ENCODE assay signal across 9 cellular contexts in the genomic region with DNA sequence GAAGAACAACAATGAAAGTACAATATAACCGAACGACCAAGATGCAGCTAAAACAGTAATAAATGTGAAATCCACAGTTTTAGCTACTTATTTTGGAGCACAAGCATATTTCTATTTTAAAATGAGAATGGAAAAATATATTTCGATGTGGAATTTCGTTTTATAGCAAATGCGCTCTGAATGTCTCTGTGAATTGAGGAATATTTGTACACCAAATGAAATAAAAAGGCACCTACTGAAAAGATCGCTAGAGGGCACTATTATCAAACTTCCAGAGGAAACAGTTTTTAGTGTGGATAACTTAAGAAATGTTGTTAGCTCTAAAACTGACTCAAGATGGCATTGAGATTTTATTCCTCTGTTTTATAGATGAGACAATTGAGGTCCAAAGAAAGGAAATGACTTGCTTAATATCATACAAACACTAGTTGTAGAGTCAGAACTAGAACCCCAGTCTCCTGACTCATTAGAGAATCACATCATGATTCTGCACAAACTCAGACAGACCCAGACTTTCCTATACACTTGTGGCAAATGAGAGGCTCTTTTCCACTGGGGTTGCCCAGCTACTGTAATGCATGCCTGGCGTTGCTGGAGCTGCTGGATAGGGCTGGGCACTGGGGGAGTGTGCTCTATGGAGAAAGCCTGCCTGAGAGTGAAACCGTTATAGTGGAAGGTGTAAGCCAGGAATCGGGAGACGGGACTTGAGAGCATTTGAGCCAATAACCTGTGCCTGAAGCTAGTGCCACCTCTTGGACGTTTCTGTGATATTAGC. TPM values are rescaled to one million over a fixed set of nuclear protein-coding genes. Genes with fewer than 3 reads are reported as not detected.
DNase-seq lines count a peak whose midpoint lies in the region; FAIRE-seq and TF ChIP-seq lines count a peak whose summit lies in the region.
"Had no signal": no experiment of that assay in that cellular context is flagged by ENCODE, and none has a peak within 500 bp of the region (broad histone marks: within the 10 kb centered on the region; RNA-seq: fewer than 3 reads in every experiment).

No MANE protein-coding gene starts in this region.

- H3K4me2 ChIP-seq in Loucy (ENCODE audit: low read depth, low read length, poor library complexity, severe bottlenecking), result peak overlapping the region; percentile 44
- H3K4me2 ChIP-seq: BLaER1 treated with 17β-estradiol and CSF1 and Interleukin-3, amounts not matched to agents 10 nM and 100 nM had no signal

- H3K79me2 ChIP-seq in Loucy (ENCODE audit: insufficient read depth, low read length), result no peaks in the 10 kb centered on the region

- H3K9me2 ChIP-seq in Loucy (replicated peaks; ENCODE audit: low read depth, low read length), result no peaks in the 10 kb centered on the region

- H4K20me1 ChIP-seq in Loucy (ENCODE audit: insufficient read depth, low read length, poor library complexity, severe bottlenecking), result no peaks in the 10 kb centered on the region
- H4K20me1 ChIP-seq: BLaER1 treated with 17β-estradiol and CSF1 and Interleukin-3, amounts not matched to agents 10 nM and 100 nM had no signal

- peak; percentile 75 for TF ChIP-seq CTCF in Loucy (conservative IDR thresholded peaks at IDR 0.05; ENCODE audit: low read length)
- TF ChIP-seq CTCF in bronchial epithelial cell (IDR thresholded peaks at IDR 0.05; ENCODE audit: insufficient read depth, low read length, severe bottlenecking), result peak; percentile 45
- TF ChIP-seq CTCF in kidney epithelial cell (IDR thresholded peaks at IDR 0.05; ENCODE audit: insufficient read depth, low read length, poor library complexity, severe bottlenecking), result peak; percentile 60

- peak overlapping the region; percentile 56 for H2AFZ ChIP-seq in Loucy (ENCODE audit: low read length)

- no peaks in the 10 kb centered on the region for H3K27me3 ChIP-seq in Loucy (ENCODE audit: insufficient read depth, low read length, poor library complexity, severe bottlenecking)
- H3K27me3 ChIP-seq in bronchial epithelial cell (ENCODE audit: control insufficient read depth, insufficient read depth, low read length), result no peaks in the 10 kb centered on the region
- no peaks in the 10 kb centered on the region for H3K27me3 ChIP-seq in kidney epithelial cell (ENCODE audit: control insufficient read depth, insufficient read depth, low read length)
- H3K27me3 ChIP-seq: BLaER1 treated with 17β-estradiol and CSF1 and Interleukin-3, amounts not matched to agents 10 nM and 100 nM had no signal

- H3K9me3 ChIP-seq in Loucy (ENCODE audit: insufficient read depth, low read depth, low read length), result no peaks in the 10 kb centered on the region
- H3K9me3 ChIP-seq: BLaER1 treated with 17β-estradiol and CSF1 and Interleukin-3, amounts not matched to agents 10 nM and 100 nM had no signal

- H3K4me1 ChIP-seq in Loucy (ENCODE audit: insufficient read depth, low read length, poor library complexity, severe bottlenecking), result no peaks in the 10 kb centered on the region
- H3K4me1 ChIP-seq: BLaER1 treated with 17β-estradiol and CSF1 and Interleukin-3, amounts not matched to agents 10 nM and 100 nM had no signal

- H3F3A ChIP-seq in Loucy (ENCODE audit: low read depth), result no peaks in the 10 kb centered on the region

- no peak for FAIRE-seq in bronchial epithelial cell (lab: Jason Lieb, UNC)

- DNase-seq in NCI-H187 treated with DMSO at 0.1 percent for 48 hours (lab: John Stamatoyannopoulos, UW) (peak; percentile 5), NCI-H187 (lab: John Stamatoyannopoulos, UW) (no peak), RPMI8226 (peak; percentile 55), bronchial epithelial cell (ENCODE audit: low read depth) (peak; percentile 90), kidney epithelial cell (ENCODE audit: low read depth) (peak; percentile 21), activated gamma-delta T cell treated with Interleukin-2 at 50 U/mL for 16 hours (no peak)
- DNase-seq in stimulated activated CD4-positive, alpha-beta T cell treated with anti-CD3 and anti-CD28 coated beads, Interleukin-2, amount 100 ng/mL, for 48 hours, result peak; percentile 24 to 30

- H3K4me3 ChIP-seq in Loucy (ENCODE audit: low read length, poor library complexity, severe bottlenecking) (peak overlapping the region; percentile 2), bronchial epithelial cell (ENCODE audit: low read depth, low read length) (no peak overlapping the region), kidney epithelial cell (ENCODE audit: low read depth, low read length) (no peak overlapping the region)
- H3K4me3 ChIP-seq: BLaER1 treated with 17β-estradiol and CSF1 and Interleukin-3, amounts not matched to agents 10 nM and 100 nM had no signal

- peaks cover 3% of the 10 kb centered on the region; the same call in 1 of the 2 replicates for H3K36me3 ChIP-seq in Loucy (ENCODE audit: insufficient read depth, low read length)
- H3K36me3 ChIP-seq in bronchial epithelial cell (ENCODE audit: control insufficient read depth, insufficient read depth, low read length), result no peaks in the 10 kb centered on the region
- no peaks in the 10 kb centered on the region for H3K36me3 ChIP-seq in kidney epithelial cell (ENCODE audit: control insufficient read depth, insufficient read depth, low read length)

- no peak overlapping the region for H3K9ac ChIP-seq in Loucy (ENCODE audit: low read depth, low read length, poor library complexity, severe bottlenecking)
- H3K9ac ChIP-seq: BLaER1 treated with 17β-estradiol and CSF1 and Interleukin-3, amounts not matched to agents 10 nM and 100 nM had no signal

RNA-seq across cellular contexts. Expression of a gene that starts 51.9 kb away (rescaled TPM):
- total RNA-seq in bronchial epithelial cell (74.8 and 90.9 TPM in 2 replicates), kidney epithelial cell (14.1 and 16.8 TPM in 2 replicates)

Comparison
In these comparisons a context has a peak if more than half of its experiments do, and no peak if none do; other contexts are left out.
1. DNase-seq: peak in NCI-H187 treated with DMSO at 0.1 percent for 48 hours (single experiment), RPMI8226 (single experiment), bronchial epithelial cell (single experiment), kidney epithelial cell (single experiment) and stimulated activated CD4-positive, alpha-beta T cell treated with anti-CD3 and anti-CD28 coated beads, Interleukin-2, amount 100 ng/mL, for 48 hours (2 of 2); none in NCI-H187 (0 of 2) and activated gamma-delta T cell treated with Interleukin-2 at 50 U/mL for 16 hours (single experiment).
2. Peak in every context shown above with its lines, with median percentiles within 50 percentile points of each other: CTCF ChIP-seq.